3 cellular contexts compared by ENCODE assay signal in genomic region chr22:44616882-44617655, GRCh38.
TF ChIP-seq lines count a peak whose summit lies in the region.

No MANE protein-coding gene starts in this region.

TF ChIP-seq in HEK293, 187 proteins besides CTCF, POLR2A, EP300 and RAD21 (continues in another document):
- TF ChIP-seq ZNF843 (tag by site-specific recombination; IDR thresholded peaks at IDR 0.05) (no peak), EGR2 (tag by site-specific recombination; IDR thresholded peaks at IDR 0.05; ENCODE audit: low read depth) (peak; percentile 66), ZBTB20 (tag by site-specific recombination; IDR thresholded peaks at IDR 0.05) (0 out of 2 replicates have a peak, but pooled peaks have one; percentile 4), ZNF837 (tag by site-specific recombination; IDR thresholded peaks at IDR 0.05) (no peak), ZNF510 (tag by site-specific recombination; IDR thresholded peaks at IDR 0.05; ENCODE audit: insufficient replicate concordance) (no peak), ZNF555 (tag by site-specific recombination; conservative IDR thresholded peaks at IDR 0.05) (no peak), ZNF670 (tag by site-specific recombination; IDR thresholded peaks at IDR 0.05; ENCODE audit: low read depth) (0 out of 2 replicates have a peak, but pooled peaks have one; percentile 5), ZNF768 (tag by site-specific recombination; IDR thresholded peaks at IDR 0.05) (no peak), ZNF777 (tag by site-specific recombination; IDR thresholded peaks at IDR 0.05; ENCODE audit: borderline replicate concordance) (no peak), ZNF600 (tag by site-specific recombination; IDR thresholded peaks at IDR 0.05) (no peak), ZBTB48 (tag by site-specific recombination; IDR thresholded peaks at IDR 0.05) (peak; percentile 23; the same call in 1 of the 2 replicates), KLF9 (tag by site-specific recombination; IDR thresholded peaks at IDR 0.05; ENCODE audit: low read depth) (no peak), ZNF621 (tag by site-specific recombination; IDR thresholded peaks at IDR 0.05) (0 out of 2 replicates have a peak, but pooled peaks have one; percentile 9), ZNF785 (tag by site-specific recombination; IDR thresholded peaks at IDR 0.05) (peak; percentile 80), ZNF488 (tag by site-specific recombination; IDR thresholded peaks at IDR 0.05) (0 out of 2 replicates have a peak, but pooled peaks have one; percentile 7), KLF17 (tag by site-specific recombination; IDR thresholded peaks at IDR 0.05) (no peak), BCL6B (tag by site-specific recombination; IDR thresholded peaks at IDR 0.05) (0 out of 2 replicates have a peak, but pooled peaks have one; percentile 22), ZNF473 (tag by site-specific recombination; IDR thresholded peaks at IDR 0.05) (0 out of 2 replicates have a peak, but pooled peaks have one; percentile 6), HOXD13 (CRISPR knock-in tag; IDR thresholded peaks at IDR 0.05; ENCODE audit: borderline replicate concordance) (peak; percentile 83), ZNF155 (tag by site-specific recombination; IDR thresholded peaks at IDR 0.05) (no peak), IKZF3 (tag by site-specific recombination; IDR thresholded peaks at IDR 0.05) (no peak), ZNF114 (tag by site-specific recombination; IDR thresholded peaks at IDR 0.05) (0 out of 2 replicates have a peak, but pooled peaks have one; percentile 16), WT1 (tag by site-specific recombination; IDR thresholded peaks at IDR 0.05) (peak; percentile 17; the same call in 1 of the 2 replicates), ZNF138 (tag by site-specific recombination; IDR thresholded peaks at IDR 0.05; ENCODE audit: borderline replicate concordance) (no peak)

TF ChIP-seq in H1, 55 proteins besides CTCF, POLR2A, EP300 and RAD21 (continues in another document):
- no peak for TF ChIP-seq TAF1 (IDR thresholded peaks at IDR 0.05; ENCODE audit: low read depth, low read length)
- no peak for TF ChIP-seq YY1 (IDR thresholded peaks at IDR 0.05; ENCODE audit: low read depth, low read length)
- no peak for TF ChIP-seq BRCA1 (IDR thresholded peaks at IDR 0.05; ENCODE audit: low read depth, low read length)
- no peak for TF ChIP-seq SAP30 (IDR thresholded peaks at IDR 0.05; ENCODE audit: insufficient read depth, insufficient replicate concordance, low read length)
- no peak for TF ChIP-seq KDM4A (IDR thresholded peaks at IDR 0.05; ENCODE audit: low read depth, low read length, severe bottlenecking)
- TF ChIP-seq CHD7 (IDR thresholded peaks at IDR 0.05; ENCODE audit: insufficient replicate concordance, low read length) = no peak
- no peak for TF ChIP-seq HDAC6 (IDR thresholded peaks at IDR 0.05; ENCODE audit: low read depth, low read length)
- no peak for TF ChIP-seq USF2 (IDR thresholded peaks at IDR 0.05; ENCODE audit: low read length)
- no peak for TF ChIP-seq SP4 (IDR thresholded peaks at IDR 0.05; ENCODE audit: low read length)

TF ChIP-seq in liver, 16 proteins besides CTCF, POLR2A, EP300 and RAD21:
- TF ChIP-seq NR2F2 (IDR thresholded peaks at IDR 0.05) = peak; percentile 65
- no peak for TF ChIP-seq ATF3 (IDR thresholded peaks at IDR 0.05)
- TF ChIP-seq JUND (IDR thresholded peaks at IDR 0.05) = no peak
